21 cellular contexts compared by ENCODE assay signal in genomic region chr4:88411491-88412101, GRCh38. TPM values are rescaled to one million over a fixed set of nuclear protein-coding genes. Genes with fewer than 3 reads are reported as not detected.
DNase-seq lines count a peak whose midpoint lies in the region; ATAC-seq and TF ChIP-seq lines count a peak whose summit lies in the region.
"Had no signal": no experiment of that assay in that cellular context is flagged by ENCODE, and none has a peak within 500 bp of the region (broad histone marks: within the 10 kb centered on the region; RNA-seq: fewer than 3 reads in every experiment).

No MANE protein-coding gene starts in this region.

- intact Hi-C loops in activated T-helper 2 cell treated with anti-CD3 and anti-CD28 coated beads, Interferon-gamma antibody, Interleukin-2, Interleukin-4, amounts not matched to agents 10 μg/mL and 5 μg/mL and 100 μg/mL, durations not matched to agents 14 hours and 24 hours and 36 hours (cut with micrococcal nuclease), result no loop called here
- intact Hi-C loops in upper lobe of right lung (cut with DNase I), result no loop called here

- H3K4me1 Mint-ChIP-seq in activated naive CD4-positive, alpha-beta T cell treated with anti-CD3 and anti-CD28 coated beads, Interleukin-2, amount 10 ng/mL, durations not matched to agents 7 days and 5 days, result no peaks in the 10 kb centered on the region
- no peaks in the 10 kb centered on the region for H3K4me1 Mint-ChIP-seq in stimulated activated memory B cell treated with anti-CD40 and anti-IgM and Interleukin-4, amounts not matched to agents 10 μg/mL and 1 μg/mL and 100 μg/mL, for 72 hours
- H3K4me1 Mint-ChIP-seq in activated T-helper 2 cell treated with anti-CD3 and anti-CD28 coated beads, Interferon-gamma antibody, Interleukin-2, Interleukin-4, amounts not matched to agents 10 μg/mL and 5 μg/mL and 100 μg/mL, durations not matched to agents 14 hours and 24 hours and 36 hours (ENCODE audit: low read depth), result peaks cover 8% of the 10 kb centered on the region
- H3K4me1 Mint-ChIP-seq: naive thymus-derived CD8-positive, alpha-beta T cell had no signal

- no peaks in the 10 kb centered on the region for H3K27me3 ChIP-seq in upper lobe of right lung
- H3K27me3 ChIP-seq: adrenal gland, heart left ventricle, spleen had no signal

- H3K27ac Mint-ChIP-seq in activated naive CD4-positive, alpha-beta T cell treated with anti-CD3 and anti-CD28 coated beads, Interleukin-2, amount 50 U/mL, for 72 hours, result no peak overlapping the region
- H3K27ac Mint-ChIP-seq in activated naive CD4-positive, alpha-beta T cell treated with anti-CD3 and anti-CD28 coated beads, Interleukin-2, amount 10 ng/mL, durations not matched to agents 7 days and 5 days, result no peak overlapping the region
- no peak overlapping the region for H3K27ac Mint-ChIP-seq in stimulated activated memory B cell treated with anti-CD40 and anti-IgM and Interleukin-4, amounts not matched to agents 10 μg/mL and 1 μg/mL and 100 μg/mL, for 72 hours
- no peak overlapping the region for H3K27ac Mint-ChIP-seq in activated T-helper 2 cell treated with anti-CD3 and anti-CD28 coated beads, Interferon-gamma antibody, Interleukin-2, Interleukin-4, amounts not matched to agents 10 μg/mL and 5 μg/mL and 100 μg/mL, durations not matched to agents 14 hours and 24 hours and 36 hours

- H3K9me3 ChIP-seq in upper lobe of right lung, result no peaks in the 10 kb centered on the region
- H3K9me3 ChIP-seq: adrenal gland, heart left ventricle, prostate gland, spleen had no signal

- in situ Hi-C loops in GM13976 (cut with MboI; ENCODE audit: low sequenced_read_pairs, unreplicated experiment), result no loop called here

- no peak overlapping the region for H3K4me3 ChIP-seq in upper lobe of right lung
- H3K4me3 ChIP-seq: adrenal gland, heart left ventricle, lung, prostate gland, spleen had no signal

- TF ChIP-seq CTCF in GM13976 (IDR thresholded peaks at IDR 0.05; ENCODE audit: borderline replicate concordance, control extremely low read depth, extremely low read depth, insufficient read depth, missing control alignments) (no peak), upper lobe of right lung (IDR thresholded peaks at IDR 0.05) (no peak)

- no peaks in the 10 kb centered on the region for H3K27me3 Mint-ChIP-seq in activated naive CD4-positive, alpha-beta T cell treated with anti-CD3 and anti-CD28 coated beads, Interleukin-2, amount 10 ng/mL, durations not matched to agents 7 days and 5 days
- H3K27me3 Mint-ChIP-seq in stimulated activated memory B cell treated with anti-CD40 and anti-IgM and Interleukin-4, amounts not matched to agents 10 μg/mL and 1 μg/mL and 100 μg/mL, for 72 hours, result no peaks in the 10 kb centered on the region
- no peaks in the 10 kb centered on the region for H3K27me3 Mint-ChIP-seq in activated T-helper 2 cell treated with anti-CD3 and anti-CD28 coated beads, Interferon-gamma antibody, Interleukin-2, Interleukin-4, amounts not matched to agents 10 μg/mL and 5 μg/mL and 100 μg/mL, durations not matched to agents 14 hours and 24 hours and 36 hours (ENCODE audit: low read depth)
- H3K27me3 Mint-ChIP-seq: naive thymus-derived CD8-positive, alpha-beta T cell had no signal

- CTCF ChIA-PET in activated naive CD4-positive, alpha-beta T cell treated with anti-CD3 and anti-CD28 coated beads, Interleukin-2, amount 10 ng/mL, durations not matched to agents 7 days and 5 days (lab: Charles Lee), result no interaction called here

- H3K4me3 Mint-ChIP-seq in activated naive CD4-positive, alpha-beta T cell treated with anti-CD3 and anti-CD28 coated beads, Interleukin-2, amount 10 ng/mL, durations not matched to agents 7 days and 5 days, result no peak overlapping the region
- H3K4me3 Mint-ChIP-seq in stimulated activated memory B cell treated with anti-CD40 and anti-IgM and Interleukin-4, amounts not matched to agents 10 μg/mL and 1 μg/mL and 100 μg/mL, for 72 hours, result no peak overlapping the region
- no peak overlapping the region for H3K4me3 Mint-ChIP-seq in activated T-helper 2 cell treated with anti-CD3 and anti-CD28 coated beads, Interferon-gamma antibody, Interleukin-2, Interleukin-4, amounts not matched to agents 10 μg/mL and 5 μg/mL and 100 μg/mL, durations not matched to agents 14 hours and 24 hours and 36 hours (ENCODE audit: low read depth)
- H3K4me3 Mint-ChIP-seq: naive thymus-derived CD8-positive, alpha-beta T cell had no signal

- H3K36me3 ChIP-seq in upper lobe of right lung, result no peaks in the 10 kb centered on the region
- H3K36me3 ChIP-seq: adrenal gland, prostate gland had no signal

- no peaks in the 10 kb centered on the region for H3K4me1 ChIP-seq in upper lobe of right lung
- H3K4me1 ChIP-seq: adrenal gland, prostate gland, spleen had no signal

- peaks cover 0 to 14% of the 10 kb centered on the region in 2 donors for H3K36me3 Mint-ChIP-seq in activated naive CD4-positive, alpha-beta T cell treated with anti-CD3 and anti-CD28 coated beads, Interleukin-2, amount 50 U/mL, for 72 hours
- peaks cover 37% of the 10 kb centered on the region for H3K36me3 Mint-ChIP-seq in activated naive CD4-positive, alpha-beta T cell treated with anti-CD3 and anti-CD28 coated beads, Interleukin-2, amount 10 ng/mL, durations not matched to agents 7 days and 5 days
- H3K36me3 Mint-ChIP-seq in stimulated activated memory B cell treated with anti-CD40 and anti-IgM and Interleukin-4, amounts not matched to agents 10 μg/mL and 1 μg/mL and 100 μg/mL, for 72 hours, result peaks cover 25% of the 10 kb centered on the region
- peaks cover 60% of the 10 kb centered on the region for H3K36me3 Mint-ChIP-seq in activated T-helper 2 cell treated with anti-CD3 and anti-CD28 coated beads, Interferon-gamma antibody, Interleukin-2, Interleukin-4, amounts not matched to agents 10 μg/mL and 5 μg/mL and 100 μg/mL, durations not matched to agents 14 hours and 24 hours and 36 hours (ENCODE audit: low read depth)

- H3K27ac ChIP-seq in upper lobe of right lung, result no peak overlapping the region
- H3K27ac ChIP-seq: adrenal gland, heart left ventricle, prostate gland, spleen had no signal

- ATAC-seq in activated naive CD4-positive, alpha-beta T cell treated with anti-CD3 and anti-CD28 coated beads, Interleukin-2, amount 50 U/mL, for 72 hours, result peak; percentile 77 to 94
- ATAC-seq in GM19463 (IDR thresholded peaks at IDR 0.05; ENCODE audit: unreplicated experiment) (peak; percentile 75), upper lobe of right lung (no peak)
- peak; percentile 57 for ATAC-seq in stimulated activated memory B cell treated with anti-CD40 and anti-IgM and Interleukin-4, amounts not matched to agents 10 μg/mL and 1 μg/mL and 100 μg/mL, for 72 hours
- ATAC-seq: heart left ventricle; naive thymus-derived CD8-positive, alpha-beta T cell had no signal

- H3K9me3 Mint-ChIP-seq in activated naive CD4-positive, alpha-beta T cell treated with anti-CD3 and anti-CD28 coated beads, Interleukin-2, amount 50 U/mL, for 72 hours, result no peaks in the 10 kb centered on the region
- no peaks in the 10 kb centered on the region for H3K9me3 Mint-ChIP-seq in activated naive CD4-positive, alpha-beta T cell treated with anti-CD3 and anti-CD28 coated beads, Interleukin-2, amount 10 ng/mL, durations not matched to agents 7 days and 5 days
- H3K9me3 Mint-ChIP-seq in stimulated activated memory B cell treated with anti-CD40 and anti-IgM and Interleukin-4, amounts not matched to agents 10 μg/mL and 1 μg/mL and 100 μg/mL, for 72 hours, result no peaks in the 10 kb centered on the region
- no peaks in the 10 kb centered on the region for H3K9me3 Mint-ChIP-seq in activated T-helper 2 cell treated with anti-CD3 and anti-CD28 coated beads, Interferon-gamma antibody, Interleukin-2, Interleukin-4, amounts not matched to agents 10 μg/mL and 5 μg/mL and 100 μg/mL, durations not matched to agents 14 hours and 24 hours and 36 hours
- H3K9me3 Mint-ChIP-seq: naive thymus-derived CD8-positive, alpha-beta T cell had no signal

- no peak for DNase-seq in activated naive CD4-positive, alpha-beta T cell treated with anti-CD3 and anti-CD28 coated beads, Interleukin-2, amount 50 U/mL, for 72 hours (ENCODE audit: low spot score in 2 of 2)
- DNase-seq in activated naive CD4-positive, alpha-beta T cell treated with anti-CD3 and anti-CD28 coated beads, Interleukin-2, amount 10 ng/mL, durations not matched to agents 7 days and 5 days, result no peak
- DNase-seq in MV-4-11 (lab: John Stamatoyannopoulos, UW) (peak; percentile 49), GM13976 (ENCODE audit: low spot score) (no peak), upper lobe of right lung (no peak)
- no peak for DNase-seq in activated T-helper 2 cell treated with anti-CD3 and anti-CD28 coated beads, Interferon-gamma antibody, Interleukin-2, Interleukin-4, amounts not matched to agents 10 μg/mL and 5 μg/mL and 100 μg/mL, durations not matched to agents 14 hours and 24 hours and 36 hours (ENCODE audit: low spot score)
- DNase-seq: activated CD4-positive, CD25-positive, alpha-beta regulatory T cell; adrenal gland; central memory CD4-positive, alpha-beta T cell; COR-L47; effector memory CD4-positive, alpha-beta T cell; heart left ventricle; naive thymus-derived CD8-positive, alpha-beta T cell; NCI-H345; NK-92 treated with Interleukin-12 subunit alpha and Interleukin-12 subunit beta, amount 100 ng/mL, for 24 hours; spleen; T-helper 1 cell had no signal

RNA-seq across cellular contexts. Expression of gene HERC6, which starts 32.9 kb away (rescaled TPM):
- total RNA-seq in activated naive CD4-positive, alpha-beta T cell treated with anti-CD3 and anti-CD28 coated beads, Interleukin-2, amount 50 U/mL, for 72 hours, result 1 to 10 TPM; 2.2 to 9.3 TPM
- total RNA-seq in activated T-helper 2 cell treated with anti-CD3 and anti-CD28 coated beads, Interferon-gamma antibody, Interleukin-2, Interleukin-4, amounts not matched to agents 10 μg/mL and 5 μg/mL and 100 μg/mL, durations not matched to agents 14 hours and 24 hours and 36 hours, result 3.3 and 3.7 TPM in 2 replicates
- 13.0 TPM for total RNA-seq in upper lobe of right lung

RNA-seq across cellular contexts. Expression of gene HERC5, which starts 45.3 kb away (rescaled TPM):
- 10 to 100 TPM; 24.8 to 38.9 TPM for total RNA-seq in activated naive CD4-positive, alpha-beta T cell treated with anti-CD3 and anti-CD28 coated beads, Interleukin-2, amount 50 U/mL, for 72 hours
- 8.4 and 10.2 TPM in 2 replicates for total RNA-seq in activated T-helper 2 cell treated with anti-CD3 and anti-CD28 coated beads, Interferon-gamma antibody, Interleukin-2, Interleukin-4, amounts not matched to agents 10 μg/mL and 5 μg/mL and 100 μg/mL, durations not matched to agents 14 hours and 24 hours and 36 hours
- 18.4 TPM for total RNA-seq in upper lobe of right lung
